ENCODE assay signal across 8 cellular contexts in genomic region chr15:88636039-88636438, GRCh38. TPM values are rescaled to one million over a fixed set of nuclear protein-coding genes. Genes with fewer than 3 reads are reported as not detected.
DNase-seq lines count a peak whose midpoint lies in the region; ATAC-seq, FAIRE-seq and TF ChIP-seq lines count a peak whose summit lies in the region.

No MANE protein-coding gene starts in this region.

- H3K9me3 Mint-ChIP-seq in Caco-2 (ENCODE audit: unreplicated experiment): no peaks in the 10 kb centered on the region
- H3K9me3 Mint-ChIP-seq in T-helper 2 cell treated with Interferon-gamma antibody and Interleukin-4, amounts not matched to agents 5 μg/mL and 100 μg/mL, for 36 hours: no peaks in the 10 kb centered on the region

- intact Hi-C loops in Caco-2 (cut with micrococcal nuclease; ENCODE audit: unreplicated experiment): no loop called here
- intact Hi-C loops in pancreas (cut with DNase I): no loop called here

- no peak for FAIRE-seq in pancreas (lab: Jason Lieb, UNC)

- H3K27me3 ChIP-seq in Caco-2 (replicated peaks; ENCODE audit: control insufficient read depth, insufficient read depth, low read length) (no peaks in the 10 kb centered on the region), brain microvascular endothelial cell (replicated peaks) (no peaks in the 10 kb centered on the region), pancreas (no peaks in the 10 kb centered on the region)

- WGBS in pancreas, 2 donors: 45 to 62% methylated on average over 12 of the region's 12 CpGs

- peaks cover 31% of the 10 kb centered on the region for H3K4me1 Mint-ChIP-seq in Caco-2 (ENCODE audit: low read depth, unreplicated experiment)
- H3K4me1 Mint-ChIP-seq in T-helper 2 cell treated with Interferon-gamma antibody and Interleukin-4, amounts not matched to agents 5 μg/mL and 100 μg/mL, for 36 hours (ENCODE audit: low read depth): peaks cover 65% of the 10 kb centered on the region

- in situ Hi-C loops in brain microvascular endothelial cell (cut with HindIII; ENCODE audit: low pct_ligation_motif_present, low sequenced_read_pairs): no loop called here

- H3K36me3 Mint-ChIP-seq in Caco-2 (ENCODE audit: insufficient read depth, unreplicated experiment): peaks cover 41% of the 10 kb centered on the region
- peaks cover 69% of the 10 kb centered on the region for H3K36me3 Mint-ChIP-seq in T-helper 2 cell treated with Interferon-gamma antibody and Interleukin-4, amounts not matched to agents 5 μg/mL and 100 μg/mL, for 36 hours (ENCODE audit: low read depth)

- no peak overlapping the region for H3K4me3 Mint-ChIP-seq in Caco-2 (ENCODE audit: unreplicated experiment)
- peak overlapping the region; percentile 90 for H3K4me3 Mint-ChIP-seq in T-helper 2 cell treated with Interferon-gamma antibody and Interleukin-4, amounts not matched to agents 5 μg/mL and 100 μg/mL, for 36 hours

- CTCF ChIA-PET in Caco-2 (lab: Charles Lee): no interaction called here

- ATAC-seq in pancreas (peak; percentile 47 to 66 (median 56)), GM21423 (IDR thresholded peaks at IDR 0.05; ENCODE audit: unreplicated experiment) (no peak), HG02840 (IDR thresholded peaks at IDR 0.05; ENCODE audit: low FRiP score, unreplicated experiment) (no peak)

- H3K27ac ChIP-seq in brain microvascular endothelial cell (peak overlapping the region; percentile 52), pancreas (peak overlapping the region in 3 of 4 donors; percentile 13 to 53 (median 47))

- H3K27ac Mint-ChIP-seq in Caco-2 (ENCODE audit: unreplicated experiment): peak overlapping the region; percentile 95
- peak overlapping the region; percentile 99 for H3K27ac Mint-ChIP-seq in T-helper 2 cell treated with Interferon-gamma antibody and Interleukin-4, amounts not matched to agents 5 μg/mL and 100 μg/mL, for 36 hours

- H3K9me3 ChIP-seq in Caco-2: no peaks in the 10 kb centered on the region
- H3K9me3 ChIP-seq in pancreas: no peaks in the 10 kb centered on the region

- no peaks in the 10 kb centered on the region; the same call in 1 of the 2 replicates for H3K36me3 ChIP-seq in Caco-2 (ENCODE audit: control insufficient read depth, insufficient read depth, low read length)
- peaks cover 23% of the 10 kb centered on the region for H3K36me3 ChIP-seq in brain microvascular endothelial cell (replicated peaks)
- peaks cover 0 to 5% (median 0%) of the 10 kb centered on the region in 3 donors for H3K36me3 ChIP-seq in pancreas

- H3K4me1 ChIP-seq in Caco-2 (peaks cover 33% of the 10 kb centered on the region), pancreas (peaks cover 14 to 32% (median 17%) of the 10 kb centered on the region in 3 donors)

- no peaks in the 10 kb centered on the region for H3K27me3 Mint-ChIP-seq in Caco-2 (ENCODE audit: insufficient read depth, unreplicated experiment)
- no peaks in the 10 kb centered on the region for H3K27me3 Mint-ChIP-seq in T-helper 2 cell treated with Interferon-gamma antibody and Interleukin-4, amounts not matched to agents 5 μg/mL and 100 μg/mL, for 36 hours (ENCODE audit: low read depth)

- POLR2A ChIA-PET in Caco-2 (lab: Charles Lee): no interaction called here

- TF ChIP-seq CTCF in Caco-2 (IDR thresholded peaks at IDR 0.05; ENCODE audit: insufficient read depth in 1 of 2, low read depth in 1 of 2, low read length in 1 of 2, severe bottlenecking in 1 of 2, unreplicated experiment in 1 of 2): no peak
- TF ChIP-seq CTCF in brain microvascular endothelial cell (IDR thresholded peaks at IDR 0.05; ENCODE audit: low read depth, low read length, missing control alignments): no peak
- TF ChIP-seq CTCF in pancreas (IDR thresholded peaks at IDR 0.05): no peak

- H3K4me3 ChIP-seq in Caco-2 (ENCODE audit: low read depth, low read length): no peak overlapping the region
- no peak overlapping the region for H3K4me3 ChIP-seq in brain microvascular endothelial cell (ENCODE audit: low read depth, low read length)
- H3K4me3 ChIP-seq in pancreas: no peak overlapping the region

- DNase-seq in Caco-2: no peak
- peak; percentile 66 for DNase-seq in T-helper 2 cell treated with Interferon-gamma antibody and Interleukin-4, amounts not matched to agents 5 μg/mL and 100 μg/mL, for 36 hours (ENCODE audit: low spot score)
- DNase-seq in brain microvascular endothelial cell: no peak
- DNase-seq in pancreas: peak in 5 of 6 donors; percentile 67 to 89 (median 85)
- no peak for DNase-seq in GM19240 (ENCODE audit: insufficient read length, low spot score)
- no peak for DNase-seq in iPS-NIHi7 (ENCODE audit: extremely low spot score)

- BruUV-seq in Caco-2 (replicated peaks; lab: Mats Ljungman, UMichigan): no TSS peak

RNA-seq across cellular contexts. Expression of gene ISG20, which starts 2.8 kb away (rescaled TPM):
- total RNA-seq in Caco-2 (2022): 6.4 and 7.7 TPM in 2 replicates
- total RNA-seq in pancreas: 10 to 100 TPM in 1 of 6 donors, 1 to 10 TPM in 5; 3.0 to 14.2 (median 5.7) TPM
- 10 to 100 TPM in 1 of 2 donors, 1 to 10 TPM in 1; 8.4 to 11.0 TPM for polyA plus RNA-seq in pancreas

RNA-seq across cellular contexts. Expression of gene AEN, which starts 14.9 kb away (rescaled TPM):
- total RNA-seq in Caco-2 (2022): 28.7 and 33.2 TPM in 2 replicates
- 10 to 100 TPM; 10.8 to 26.8 (median 20.2) TPM for total RNA-seq in pancreas
- 10 to 100 TPM in 1 of 2 donors, 1 to 10 TPM in 1; 8.9 to 12.8 TPM for polyA plus RNA-seq in pancreas

Comparison
In these comparisons a context has a peak if more than half of its experiments do, and no peak if none do; other contexts are left out.
1. DNase-seq: peak in T-helper 2 cell treated with Interferon-gamma antibody and Interleukin-4, amounts not matched to agents 5 μg/mL and 100 μg/mL, for 36 hours (single experiment) and pancreas (5 of 6); none in Caco-2 (0 of 2), brain microvascular endothelial cell (single experiment), GM19240 (single experiment) and iPS-NIHi7 (single experiment).
2. ATAC-seq: peak in pancreas (4 of 4); none in GM21423 (single experiment) and HG02840 (single experiment).